Comparison of ENCODE assay signal across 8 cellular contexts in the genomic region with DNA sequence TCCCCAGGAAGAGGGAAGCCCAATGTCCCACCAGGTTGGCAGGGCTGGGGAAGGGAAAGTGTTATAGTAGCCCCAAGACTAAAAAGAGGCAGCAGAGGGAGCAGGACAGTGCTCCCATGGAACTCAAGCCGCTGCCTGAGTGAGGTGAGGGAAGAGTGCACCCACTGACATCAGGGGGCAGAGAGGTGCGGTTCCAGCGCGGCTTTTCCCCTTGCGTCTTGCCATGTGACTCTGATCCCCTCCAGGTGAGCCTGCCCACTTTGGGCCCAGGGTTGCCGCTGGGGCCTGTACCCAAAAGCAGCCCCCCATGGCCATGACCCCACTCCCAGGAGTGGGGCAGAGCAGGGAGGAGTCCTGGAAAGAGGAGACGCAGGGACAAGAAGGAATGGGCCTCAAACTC.
A peak's percentile ranks its signal among the peaks of the same experiment; 100 is the strongest.
DNase-seq lines count a peak whose midpoint lies in the region; ATAC-seq and TF ChIP-seq lines count a peak whose summit lies in the region.
"Not testable (repeated sequence)": the region's sequence is repeated elsewhere in the genome, so short reads cannot be mapped to it uniquely, and the experiment has no call there.

No MANE protein-coding gene starts in this region.

- H3K4me3 Mint-ChIP-seq in activated naive CD8-positive, alpha-beta T cell treated with anti-CD3 and anti-CD28 coated beads, Interleukin-2, amount 10 ng/mL, durations not matched to agents 7 days and 5 days, result peak overlapping the region; percentile 84

- H3K9me2 ChIP-seq in SU-DHL-6 (replicated peaks; ENCODE audit: insufficient read depth, low read length), result not testable (repeated sequence)

- H3K4me1 ChIP-seq in BE2C, result not testable (repeated sequence)
- H3K4me1 ChIP-seq in neutrophil (ENCODE audit: control insufficient read depth in 1 of 2, insufficient read depth in 1 of 2, low read depth in 1 of 2, low read length in 1 of 2) (peaks cover 11 to 13% of the 10 kb centered on the region in 2 experiments), subcutaneous abdominal adipose tissue (ENCODE audit: control insufficient read depth in 5 of 5, insufficient read depth in 5 of 5, low read length in 5 of 5) (peaks cover 0 to 19% (median 16%) of the 10 kb centered on the region in 5 donors)

- peak overlapping the region; percentile 77 for H2AFZ ChIP-seq in SU-DHL-6 (ENCODE audit: low read depth, low read length, severe bottlenecking)

- not testable (repeated sequence) for H3K9ac ChIP-seq in SU-DHL-6 (ENCODE audit: low read length)
- peak overlapping the region in 2 of 5 donors; percentile 84 to 91 for H3K9ac ChIP-seq in subcutaneous abdominal adipose tissue (ENCODE audit: low read length in 5 of 5)

- not testable (repeated sequence) for H3K9me3 ChIP-seq in BE2C; SU-DHL-6 (ENCODE audit: insufficient read depth, low read length); neutrophil; subcutaneous abdominal adipose tissue (ENCODE audit: control insufficient read depth in 5 of 5, low read length in 5 of 5)

- not testable (repeated sequence) for H3K27me3 ChIP-seq in BE2C; HL-60 (ENCODE audit: insufficient read depth, poor library complexity, severe bottlenecking); SU-DHL-6 (ENCODE audit: low read length); neutrophil; subcutaneous abdominal adipose tissue (ENCODE audit: control insufficient read depth in 5 of 5, insufficient read depth in 4 of 5, low read length in 5 of 5)

- not testable (repeated sequence) for H3K4me1 Mint-ChIP-seq in activated naive CD8-positive, alpha-beta T cell treated with anti-CD3 and anti-CD28 coated beads, Interleukin-2, amount 10 ng/mL, durations not matched to agents 7 days and 5 days

- not testable (repeated sequence) for H3K27me3 Mint-ChIP-seq in activated naive CD8-positive, alpha-beta T cell treated with anti-CD3 and anti-CD28 coated beads, Interleukin-2, amount 10 ng/mL, durations not matched to agents 7 days and 5 days

- H3K4me3 ChIP-seq in BE2C (ENCODE audit: low read depth, low read length), result peak overlapping the region; percentile 69
- peak overlapping the region; percentile 69; the same call in 1 of the 2 replicates for H3K4me3 ChIP-seq in HL-60 (replicated peaks; ENCODE audit: insufficient read depth, low read length)
- peak overlapping the region; percentile 60 for H3K4me3 ChIP-seq in SU-DHL-6 (ENCODE audit: insufficient read depth, low read length, poor library complexity, severe bottlenecking)
- H3K4me3 ChIP-seq in neutrophil (ENCODE audit: low read depth in 1 of 2, low read length in 1 of 2), result peak overlapping the region; percentile 69 to 73
- H3K4me3 ChIP-seq in subcutaneous abdominal adipose tissue (ENCODE audit: low read depth in 1 of 5, low read length in 5 of 5), result peak overlapping the region; percentile 77 to 98 (median 92)

- POLR2A ChIA-PET in activated naive CD8-positive, alpha-beta T cell treated with anti-CD3 and anti-CD28 coated beads, Interleukin-2, amount 10 ng/mL, durations not matched to agents 7 days and 5 days (lab: Charles Lee), result interaction anchor here (2.2 kb wide), 1 partner anchor 352 kb away, joined by 10 read pairs; no protein-coding TSS in a partner anchor

- not testable (repeated sequence) for TF ChIP-seq CTCF in BE2C (IDR thresholded peaks at IDR 0.05; ENCODE audit: low read depth, low read length); HL-60 (IDR thresholded peaks at IDR 0.05; ENCODE audit: insufficient read depth, low read length); SU-DHL-6 (IDR thresholded peaks at IDR 0.05; ENCODE audit: insufficient read depth, low read length, poor library complexity, severe bottlenecking); neutrophil (IDR thresholded peaks at IDR 0.05)

- H3K9me3 Mint-ChIP-seq in activated naive CD8-positive, alpha-beta T cell treated with anti-CD3 and anti-CD28 coated beads, Interleukin-2, amount 10 ng/mL, durations not matched to agents 7 days and 5 days, result not testable (repeated sequence)

- peak overlapping the region; percentile 55 for H3K4me2 ChIP-seq in SU-DHL-6 (ENCODE audit: low read depth, low read length, poor library complexity, severe bottlenecking)

- H4K20me1 ChIP-seq in SU-DHL-6 (ENCODE audit: low read depth, low read length), result not testable (repeated sequence)

- not testable (repeated sequence) for H3K27ac ChIP-seq in HL-60 (replicated peaks); SU-DHL-6 (ENCODE audit: low read depth, low read length); subcutaneous abdominal adipose tissue (ENCODE audit: low read depth, low read length)
- H3K27ac ChIP-seq in epithelial cell of prostate (peak overlapping the region; percentile 78), neutrophil (peak overlapping the region; percentile 95)

- H3K79me2 ChIP-seq in SU-DHL-6 (ENCODE audit: insufficient read depth, low read length), result not testable (repeated sequence)

- H3K27ac Mint-ChIP-seq in activated naive CD8-positive, alpha-beta T cell treated with anti-CD3 and anti-CD28 coated beads, Interleukin-2, amount 10 ng/mL, durations not matched to agents 7 days and 5 days, result peak overlapping the region; percentile 96

- not testable (repeated sequence) for DNase-seq in BE2C; HL-60 (ENCODE audit: low read depth in 1 of 2, low spot score in 1 of 2); activated naive CD8-positive, alpha-beta T cell treated with anti-CD3 and anti-CD28 coated beads, Interleukin-2, amount 10 ng/mL, durations not matched to agents 7 days and 5 days; epithelial cell of prostate (ENCODE audit: low read depth, low spot score)
- DNase-seq in left lobe of liver (ENCODE audit: low spot score), result peak; percentile 45

- H3K36me3 ChIP-seq in BE2C; SU-DHL-6 (ENCODE audit: low read length); neutrophil; subcutaneous abdominal adipose tissue (ENCODE audit: control insufficient read depth in 5 of 5, insufficient read depth in 5 of 5, low read length in 5 of 5): not testable (repeated sequence)

- H3K36me3 Mint-ChIP-seq in activated naive CD8-positive, alpha-beta T cell treated with anti-CD3 and anti-CD28 coated beads, Interleukin-2, amount 10 ng/mL, durations not matched to agents 7 days and 5 days, result not testable (repeated sequence)

- not testable (repeated sequence) for H3F3A ChIP-seq in SU-DHL-6 (ENCODE audit: insufficient read depth)

- not testable (repeated sequence) for ATAC-seq in activated naive CD8-positive, alpha-beta T cell treated with anti-CD3 and anti-CD28 coated beads, Interleukin-2, amount 10 ng/mL, durations not matched to agents 7 days and 5 days (ENCODE audit: low read depth); left lobe of liver
